Comparison of ENCODE assay signal across 1 cellular context in the genomic region with DNA sequence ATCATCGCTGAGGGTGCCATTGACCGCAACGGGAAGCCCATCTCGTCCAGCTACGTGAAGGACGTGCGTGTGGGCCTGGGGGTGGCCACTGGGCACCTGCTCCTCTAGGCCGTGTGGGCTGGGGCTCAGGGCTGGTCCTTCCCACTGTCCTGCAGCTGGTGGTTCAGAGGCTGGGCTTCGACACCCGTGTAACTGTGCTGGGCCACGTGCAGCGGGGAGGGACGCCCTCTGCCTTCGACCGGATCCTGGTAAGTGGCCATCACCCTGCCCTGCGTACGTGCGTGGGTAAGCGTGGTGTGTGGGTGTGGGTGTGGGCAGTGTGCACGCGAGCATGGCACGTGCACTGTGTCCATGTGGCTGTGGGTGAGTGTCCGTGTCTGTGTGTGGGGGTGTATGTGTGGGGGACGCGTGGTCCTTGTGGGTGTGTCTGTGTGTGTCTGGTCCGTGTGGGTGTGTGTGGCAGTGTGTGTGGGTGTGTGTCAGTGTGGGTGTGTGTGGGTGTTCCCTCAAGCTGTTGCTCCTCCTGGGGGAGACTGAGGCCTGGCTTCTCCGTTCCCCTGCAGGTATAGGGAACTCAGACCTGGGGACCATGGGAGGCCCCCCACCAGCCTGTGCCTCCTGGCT.
TF ChIP-seq lines count a peak whose summit lies in the region.

No MANE protein-coding gene starts in this region.

TF ChIP-seq in HEK293, 187 proteins besides CTCF, POLR2A, EP300 and RAD21 (continued from another document and continues in another):
- TF ChIP-seq, protein P1, sequence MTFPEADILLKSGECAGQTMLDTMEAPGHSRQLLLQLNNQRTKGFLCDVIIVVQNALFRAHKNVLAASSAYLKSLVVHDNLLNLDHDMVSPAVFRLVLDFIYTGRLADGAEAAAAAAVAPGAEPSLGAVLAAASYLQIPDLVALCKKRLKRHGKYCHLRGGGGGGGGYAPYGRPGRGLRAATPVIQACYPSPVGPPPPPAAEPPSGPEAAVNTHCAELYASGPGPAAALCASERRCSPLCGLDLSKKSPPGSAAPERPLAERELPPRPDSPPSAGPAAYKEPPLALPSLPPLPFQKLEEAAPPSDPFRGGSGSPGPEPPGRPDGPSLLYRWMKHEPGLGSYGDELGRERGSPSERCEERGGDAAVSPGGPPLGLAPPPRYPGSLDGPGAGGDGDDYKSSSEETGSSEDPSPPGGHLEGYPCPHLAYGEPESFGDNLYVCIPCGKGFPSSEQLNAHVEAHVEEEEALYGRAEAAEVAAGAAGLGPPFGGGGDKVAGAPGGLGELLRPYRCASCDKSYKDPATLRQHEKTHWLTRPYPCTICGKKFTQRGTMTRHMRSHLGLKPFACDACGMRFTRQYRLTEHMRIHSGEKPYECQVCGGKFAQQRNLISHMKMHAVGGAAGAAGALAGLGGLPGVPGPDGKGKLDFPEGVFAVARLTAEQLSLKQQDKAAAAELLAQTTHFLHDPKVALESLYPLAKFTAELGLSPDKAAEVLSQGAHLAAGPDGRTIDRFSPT (tag by site-specific recombination; IDR thresholded peaks at IDR 0.05) = peak; percentile 22; the same call in 1 of the 2 replicates
- TF ChIP-seq KLF8 (tag by site-specific recombination; IDR thresholded peaks at IDR 0.05) (peak; percentile 53; the same call in 1 of the 2 replicates), ZNF175 (tag by site-specific recombination; IDR thresholded peaks at IDR 0.05) (peak; percentile 54; the same call in 1 of the 2 replicates), ZNF654 (tag by site-specific recombination; IDR thresholded peaks at IDR 0.05; ENCODE audit: low read depth) (no peak), ZBTB44 (tag by site-specific recombination; IDR thresholded peaks at IDR 0.05) (no peak), ZNF221 (tag by site-specific recombination; IDR thresholded peaks at IDR 0.05; ENCODE audit: borderline replicate concordance) (no peak), ZNF777 (tag by site-specific recombination; IDR thresholded peaks at IDR 0.05; ENCODE audit: borderline replicate concordance) (no peak), ZNF37A (tag by site-specific recombination; IDR thresholded peaks at IDR 0.05) (no peak), ZNF664 (tag by site-specific recombination; IDR thresholded peaks at IDR 0.05) (no peak), ZNF335 (tag by site-specific recombination; conservative IDR thresholded peaks at IDR 0.05) (no peak), ZNF785 (tag by site-specific recombination; IDR thresholded peaks at IDR 0.05) (no peak), ZFHX2 (tag by site-specific recombination; conservative IDR thresholded peaks at IDR 0.05) (peak; percentile 100), ZNF521 (tag by site-specific recombination; IDR thresholded peaks at IDR 0.05) (no peak), YY2 (tag by site-specific recombination; IDR thresholded peaks at IDR 0.05) (no peak), ZNF548 (tag by site-specific recombination; IDR thresholded peaks at IDR 0.05) (no peak), KLF9 (tag by site-specific recombination; IDR thresholded peaks at IDR 0.05; ENCODE audit: low read depth) (peak; percentile 78), ZNF341 (tag by site-specific recombination; IDR thresholded peaks at IDR 0.05; ENCODE audit: low read depth) (no peak), ZNF645 (tag by site-specific recombination; IDR thresholded peaks at IDR 0.05) (no peak), KLF1 (tag by site-specific recombination; IDR thresholded peaks at IDR 0.05) (peak; percentile 52), ZXDB (tag by site-specific recombination; IDR thresholded peaks at IDR 0.05) (no peak), TRIM28 (IDR thresholded peaks at IDR 0.05; ENCODE audit: borderline replicate concordance, low read length) (no peak), OVOL3 (tag by site-specific recombination; IDR thresholded peaks at IDR 0.05) (no peak), BCL11A (tag by site-specific recombination; IDR thresholded peaks at IDR 0.05; ENCODE audit: low read depth) (no peak), ZNF394 (tag by site-specific recombination; IDR thresholded peaks at IDR 0.05; ENCODE audit: borderline replicate concordance) (no peak), MZF1 (tag by site-specific recombination; IDR thresholded peaks at IDR 0.05; ENCODE audit: borderline replicate concordance) (no peak), SP2 (tag by site-specific recombination; IDR thresholded peaks at IDR 0.05) (no peak), ZNF501 (tag by site-specific recombination; IDR thresholded peaks at IDR 0.05) (no peak), ZNF549 (tag by site-specific recombination; IDR thresholded peaks at IDR 0.05) (no peak), MEIS1 (CRISPR knock-in tag; IDR thresholded peaks at IDR 0.05; ENCODE audit: borderline replicate concordance) (no peak)
- TF ChIP-seq, protein P2, sequence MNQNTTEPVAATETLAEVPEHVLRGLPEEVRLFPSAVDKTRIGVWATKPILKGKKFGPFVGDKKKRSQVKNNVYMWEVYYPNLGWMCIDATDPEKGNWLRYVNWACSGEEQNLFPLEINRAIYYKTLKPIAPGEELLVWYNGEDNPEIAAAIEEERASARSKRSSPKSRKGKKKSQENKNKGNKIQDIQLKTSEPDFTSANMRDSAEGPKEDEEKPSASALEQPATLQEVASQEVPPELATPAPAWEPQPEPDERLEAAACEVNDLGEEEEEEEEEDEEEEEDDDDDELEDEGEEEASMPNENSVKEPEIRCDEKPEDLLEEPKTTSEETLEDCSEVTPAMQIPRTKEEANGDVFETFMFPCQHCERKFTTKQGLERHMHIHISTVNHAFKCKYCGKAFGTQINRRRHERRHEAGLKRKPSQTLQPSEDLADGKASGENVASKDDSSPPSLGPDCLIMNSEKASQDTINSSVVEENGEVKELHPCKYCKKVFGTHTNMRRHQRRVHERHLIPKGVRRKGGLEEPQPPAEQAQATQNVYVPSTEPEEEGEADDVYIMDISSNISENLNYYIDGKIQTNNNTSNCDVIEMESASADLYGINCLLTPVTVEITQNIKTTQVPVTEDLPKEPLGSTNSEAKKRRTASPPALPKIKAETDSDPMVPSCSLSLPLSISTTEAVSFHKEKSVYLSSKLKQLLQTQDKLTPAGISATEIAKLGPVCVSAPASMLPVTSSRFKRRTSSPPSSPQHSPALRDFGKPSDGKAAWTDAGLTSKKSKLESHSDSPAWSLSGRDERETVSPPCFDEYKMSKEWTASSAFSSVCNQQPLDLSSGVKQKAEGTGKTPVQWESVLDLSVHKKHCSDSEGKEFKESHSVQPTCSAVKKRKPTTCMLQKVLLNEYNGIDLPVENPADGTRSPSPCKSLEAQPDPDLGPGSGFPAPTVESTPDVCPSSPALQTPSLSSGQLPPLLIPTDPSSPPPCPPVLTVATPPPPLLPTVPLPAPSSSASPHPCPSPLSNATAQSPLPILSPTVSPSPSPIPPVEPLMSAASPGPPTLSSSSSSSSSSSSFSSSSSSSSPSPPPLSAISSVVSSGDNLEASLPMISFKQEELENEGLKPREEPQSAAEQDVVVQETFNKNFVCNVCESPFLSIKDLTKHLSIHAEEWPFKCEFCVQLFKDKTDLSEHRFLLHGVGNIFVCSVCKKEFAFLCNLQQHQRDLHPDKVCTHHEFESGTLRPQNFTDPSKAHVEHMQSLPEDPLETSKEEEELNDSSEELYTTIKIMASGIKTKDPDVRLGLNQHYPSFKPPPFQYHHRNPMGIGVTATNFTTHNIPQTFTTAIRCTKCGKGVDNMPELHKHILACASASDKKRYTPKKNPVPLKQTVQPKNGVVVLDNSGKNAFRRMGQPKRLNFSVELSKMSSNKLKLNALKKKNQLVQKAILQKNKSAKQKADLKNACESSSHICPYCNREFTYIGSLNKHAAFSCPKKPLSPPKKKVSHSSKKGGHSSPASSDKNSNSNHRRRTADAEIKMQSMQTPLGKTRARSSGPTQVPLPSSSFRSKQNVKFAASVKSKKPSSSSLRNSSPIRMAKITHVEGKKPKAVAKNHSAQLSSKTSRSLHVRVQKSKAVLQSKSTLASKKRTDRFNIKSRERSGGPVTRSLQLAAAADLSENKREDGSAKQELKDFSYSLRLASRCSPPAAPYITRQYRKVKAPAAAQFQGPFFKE (tag by site-specific recombination; IDR thresholded peaks at IDR 0.05; ENCODE audit: borderline replicate concordance) = no peak
- TF ChIP-seq, protein P3, sequence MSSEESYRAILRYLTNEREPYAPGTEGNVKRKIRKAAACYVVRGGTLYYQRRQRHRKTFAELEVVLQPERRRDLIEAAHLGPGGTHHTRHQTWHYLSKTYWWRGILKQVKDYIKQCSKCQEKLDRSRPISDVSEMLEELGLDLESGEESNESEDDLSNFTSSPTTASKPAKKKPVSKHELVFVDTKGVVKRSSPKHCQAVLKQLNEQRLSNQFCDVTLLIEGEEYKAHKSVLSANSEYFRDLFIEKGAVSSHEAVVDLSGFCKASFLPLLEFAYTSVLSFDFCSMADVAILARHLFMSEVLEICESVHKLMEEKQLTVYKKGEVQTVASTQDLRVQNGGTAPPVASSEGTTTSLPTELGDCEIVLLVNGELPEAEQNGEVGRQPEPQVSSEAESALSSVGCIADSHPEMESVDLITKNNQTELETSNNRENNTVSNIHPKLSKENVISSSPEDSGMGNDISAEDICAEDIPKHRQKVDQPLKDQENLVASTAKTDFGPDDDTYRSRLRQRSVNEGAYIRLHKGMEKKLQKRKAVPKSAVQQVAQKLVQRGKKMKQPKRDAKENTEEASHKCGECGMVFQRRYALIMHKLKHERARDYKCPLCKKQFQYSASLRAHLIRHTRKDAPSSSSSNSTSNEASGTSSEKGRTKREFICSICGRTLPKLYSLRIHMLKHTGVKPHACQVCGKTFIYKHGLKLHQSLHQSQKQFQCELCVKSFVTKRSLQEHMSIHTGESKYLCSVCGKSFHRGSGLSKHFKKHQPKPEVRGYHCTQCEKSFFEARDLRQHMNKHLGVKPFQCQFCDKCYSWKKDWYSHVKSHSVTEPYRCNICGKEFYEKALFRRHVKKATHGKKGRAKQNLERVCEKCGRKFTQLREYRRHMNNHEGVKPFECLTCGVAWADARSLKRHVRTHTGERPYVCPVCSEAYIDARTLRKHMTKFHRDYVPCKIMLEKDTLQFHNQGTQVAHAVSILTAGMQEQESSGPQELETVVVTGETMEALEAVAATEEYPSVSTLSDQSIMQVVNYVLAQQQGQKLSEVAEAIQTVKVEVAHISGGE (tag by site-specific recombination; conservative IDR thresholded peaks at IDR 0.05; ENCODE audit: low read depth) = no peak
- TF ChIP-seq, protein P4, sequence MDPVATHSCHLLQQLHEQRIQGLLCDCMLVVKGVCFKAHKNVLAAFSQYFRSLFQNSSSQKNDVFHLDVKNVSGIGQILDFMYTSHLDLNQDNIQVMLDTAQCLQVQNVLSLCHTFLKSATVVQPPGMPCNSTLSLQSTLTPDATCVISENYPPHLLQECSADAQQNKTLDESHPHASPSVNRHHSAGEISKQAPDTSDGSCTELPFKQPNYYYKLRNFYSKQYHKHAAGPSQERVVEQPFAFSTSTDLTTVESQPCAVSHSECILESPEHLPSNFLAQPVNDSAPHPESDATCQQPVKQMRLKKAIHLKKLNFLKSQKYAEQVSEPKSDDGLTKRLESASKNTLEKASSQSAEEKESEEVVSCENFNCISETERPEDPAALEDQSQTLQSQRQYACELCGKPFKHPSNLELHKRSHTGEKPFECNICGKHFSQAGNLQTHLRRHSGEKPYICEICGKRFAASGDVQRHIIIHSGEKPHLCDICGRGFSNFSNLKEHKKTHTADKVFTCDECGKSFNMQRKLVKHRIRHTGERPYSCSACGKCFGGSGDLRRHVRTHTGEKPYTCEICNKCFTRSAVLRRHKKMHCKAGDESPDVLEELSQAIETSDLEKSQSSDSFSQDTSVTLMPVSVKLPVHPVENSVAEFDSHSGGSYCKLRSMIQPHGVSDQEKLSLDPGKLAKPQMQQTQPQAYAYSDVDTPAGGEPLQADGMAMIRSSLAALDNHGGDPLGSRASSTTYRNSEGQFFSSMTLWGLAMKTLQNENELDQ (tag by site-specific recombination; IDR thresholded peaks at IDR 0.05; ENCODE audit: low read depth) = no peak
- TF ChIP-seq, protein P5, sequence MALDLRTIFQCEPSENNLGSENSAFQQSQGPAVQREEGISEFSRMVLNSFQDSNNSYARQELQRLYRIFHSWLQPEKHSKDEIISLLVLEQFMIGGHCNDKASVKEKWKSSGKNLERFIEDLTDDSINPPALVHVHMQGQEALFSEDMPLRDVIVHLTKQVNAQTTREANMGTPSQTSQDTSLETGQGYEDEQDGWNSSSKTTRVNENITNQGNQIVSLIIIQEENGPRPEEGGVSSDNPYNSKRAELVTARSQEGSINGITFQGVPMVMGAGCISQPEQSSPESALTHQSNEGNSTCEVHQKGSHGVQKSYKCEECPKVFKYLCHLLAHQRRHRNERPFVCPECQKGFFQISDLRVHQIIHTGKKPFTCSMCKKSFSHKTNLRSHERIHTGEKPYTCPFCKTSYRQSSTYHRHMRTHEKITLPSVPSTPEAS (tag by site-specific recombination; IDR thresholded peaks at IDR 0.05) = peak; percentile 42; the same call in 1 of the 2 replicates
- TF ChIP-seq, protein P6, sequence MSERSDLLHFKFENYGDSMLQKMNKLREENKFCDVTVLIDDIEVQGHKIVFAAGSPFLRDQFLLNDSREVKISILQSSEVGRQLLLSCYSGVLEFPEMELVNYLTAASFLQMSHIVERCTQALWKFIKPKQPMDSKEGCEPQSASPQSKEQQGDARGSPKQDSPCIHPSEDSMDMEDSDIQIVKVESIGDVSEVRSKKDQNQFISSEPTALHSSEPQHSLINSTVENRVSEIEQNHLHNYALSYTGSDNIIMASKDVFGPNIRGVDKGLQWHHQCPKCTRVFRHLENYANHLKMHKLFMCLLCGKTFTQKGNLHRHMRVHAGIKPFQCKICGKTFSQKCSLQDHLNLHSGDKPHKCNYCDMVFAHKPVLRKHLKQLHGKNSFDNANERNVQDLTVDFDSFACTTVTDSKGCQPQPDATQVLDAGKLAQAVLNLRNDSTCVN (tag by site-specific recombination; optimal IDR thresholded peaks at IDR 0.05) = no peak
